ENCODE assay signal across 10 cellular contexts in genomic region chr10:3525832-3526449, GRCh38.
DNase-seq lines count a peak whose midpoint lies in the region; ATAC-seq, FAIRE-seq and TF ChIP-seq lines count a peak whose summit lies in the region.
"Had no signal": no experiment of that assay in that cellular context is flagged by ENCODE, and none has a peak within 500 bp of the region (broad histone marks: within the 10 kb centered on the region; RNA-seq: fewer than 3 reads in every experiment).

No MANE protein-coding gene starts in this region.

- H3K9ac ChIP-seq in HepG2 (ENCODE audit: insufficient read depth, low read depth, low read length) = no peak overlapping the region

- TF ChIP-seq EP300 in HepG2 (IDR thresholded peaks at IDR 0.05; ENCODE audit: low read depth in 2 of 2, low read length in 2 of 2) (no peak), HepG2 (CRISPR knock-in tag; IDR thresholded peaks at IDR 0.05; ENCODE audit: borderline replicate concordance) (no peak)

- no peaks in the 10 kb centered on the region for H3K9me3 ChIP-seq in breast epithelium
- H3K9me3 ChIP-seq in HepG2 (ENCODE audit: low read length) = no peaks in the 10 kb centered on the region
- no peaks in the 10 kb centered on the region for H3K9me3 ChIP-seq in uterus
- H3K9me3 ChIP-seq: Peyer's patch had no signal

- in situ Hi-C loops in HepG2 (cut with HindIII; ENCODE audit: extremely low pct_ligation_motif_present, low pct_unique_long_range_greater_than_20kb) = no loop called here

- H3K79me2 ChIP-seq in HepG2 (ENCODE audit: insufficient read depth, low read length) = no peaks in the 10 kb centered on the region

- DNase-seq in HuH-7 (ENCODE audit: low spot score) = peak; percentile 58
- DNase-seq in breast epithelium (ENCODE audit: low spot score in 2 of 2) = no peak
- peak; percentile 13 for DNase-seq in HepG2 (ENCODE audit: low spot score)
- DNase-seq in uterus = peak; percentile 53 to 68
- DNase-seq in effector CD8-positive, alpha-beta T cell (lab: John Stamatoyannopoulos, UW) = no peak
- no peak for DNase-seq in stimulated activated CD4-positive, alpha-beta T cell treated with anti-CD3 and anti-CD28 coated beads, Interleukin-1b, Interleukin-23, amount 100 ng/mL, for 48 hours
- DNase-seq in nucleus accumbens (lab: John Stamatoyannopoulos, UW) = no peak
- DNase-seq: central memory CD4-positive, alpha-beta T cell; H7 had no signal

- FAIRE-seq in HepG2 (lab: Jason Lieb, UNC) = no peak

- H3K36me3 ChIP-seq in breast epithelium = no peaks in the 10 kb centered on the region
- H3K36me3 ChIP-seq in HepG2 (replicated peaks in 1 of 2; ENCODE audit: control insufficient read depth in 1 of 2, insufficient read depth in 2 of 2, low read length in 2 of 2) = no peaks in the 10 kb centered on the region
- no peaks in the 10 kb centered on the region for H3K36me3 ChIP-seq in uterus
- H3K36me3 ChIP-seq: Peyer's patch had no signal

- H3K27ac ChIP-seq in breast epithelium (peak overlapping the region; percentile 65 to 69), HepG2 (ENCODE audit: extremely low read length, insufficient read depth, low read length) (no peak overlapping the region), uterus (peak overlapping the region; percentile 64 to 79)

- POLR2A ChIA-PET in HepG2 (lab: Yijun Ruan, JAX) = no interaction called here

- CTCF ChIA-PET in HepG2 (lab: Yijun Ruan, JAX; ENCODE audit: low intra/inter-chr PET ratio, low total read pairs) = no interaction called here

- H3K4me1 ChIP-seq in breast epithelium = no peaks in the 10 kb centered on the region
- H3K4me1 ChIP-seq in HepG2 (ENCODE audit: insufficient read depth, low read length) = no peaks in the 10 kb centered on the region
- H3K4me1 ChIP-seq in uterus = no peaks in the 10 kb centered on the region

- BruUV-seq in HepG2 (replicated peaks; lab: Mats Ljungman, UMichigan) = no TSS peak

- TF ChIP-seq POLR2A in breast epithelium (IDR thresholded peaks at IDR 0.05) = no peak
- TF ChIP-seq POLR2A in HepG2 (IDR thresholded peaks at IDR 0.05; ENCODE audit: insufficient read depth in 1 of 2, low read depth in 2 of 2, low read length in 2 of 2) = no peak
- no peak for TF ChIP-seq POLR2A in uterus (IDR thresholded peaks at IDR 0.05)

- no peaks in the 10 kb centered on the region for H3K27me3 ChIP-seq in breast epithelium
- H3K27me3 ChIP-seq in HepG2 (ENCODE audit: control insufficient read depth in 1 of 2, insufficient read depth in 2 of 2, low read length in 2 of 2) = peaks cover 0 to 22% of the 10 kb centered on the region in 2 experiments; a peak in 2 of 5 replicates
- no peaks in the 10 kb centered on the region for H3K27me3 ChIP-seq in uterus
- H3K27me3 ChIP-seq: Peyer's patch had no signal

- WGBS in HepG2 (ENCODE audit: low lambda C conversion rate) = 4% methylated on average over 11 of the region's 11 CpGs

- no peak for TF ChIP-seq RAD21 in HepG2 (CRISPR knock-in tag; IDR thresholded peaks at IDR 0.05)

- TF ChIP-seq CTCF in breast epithelium (IDR thresholded peaks at IDR 0.05) (no peak), HepG2 (CRISPR knock-in tag; IDR thresholded peaks at IDR 0.05) (no peak), uterus (IDR thresholded peaks at IDR 0.05) (no peak)

- no peak overlapping the region for H3K4me3 ChIP-seq in breast epithelium
- no peak overlapping the region for H3K4me3 ChIP-seq in HepG2 (replicated peaks in 1 of 3; ENCODE audit: insufficient read depth in 1 of 3, low read depth in 2 of 3, low read length in 3 of 3)
- H3K4me3 ChIP-seq in uterus = no peak overlapping the region
- H3K4me3 ChIP-seq: Peyer's patch had no signal

- no peak overlapping the region for H2AFZ ChIP-seq in HepG2 (ENCODE audit: low read length)

- intact Hi-C loops in breast epithelium (cut with DNase I; ENCODE audit: low total_unique reads) (no loop called here), HepG2 (cut with micrococcal nuclease; ENCODE audit: unreplicated experiment) (no loop called here), uterus (cut with DNase I; ENCODE audit: low total_unique reads) (no loop called here)

- ATAC-seq in HepG2 = peak; percentile 50; the same call in 2 of the 3 replicates

- H4K20me1 ChIP-seq in HepG2 (ENCODE audit: insufficient read depth, low read length) = no peaks in the 10 kb centered on the region

- no peak overlapping the region for H3K4me2 ChIP-seq in HepG2 (ENCODE audit: low read depth, low read length)

TF ChIP-seq in HepG2, 621 proteins besides CTCF, POLR2A, EP300 and RAD21:
- no peak for TF ChIP-seq ZNF225 (CRISPR knock-in tag; IDR thresholded peaks at IDR 0.05)
- 0 out of 2 replicates have a peak, but pooled peaks have one; percentile 24 for TF ChIP-seq JUND (CRISPR knock-in tag; IDR thresholded peaks at IDR 0.05)
- peak; percentile 92 for TF ChIP-seq FOSL2 (CRISPR knock-in tag; IDR thresholded peaks at IDR 0.05)

Comparison
In these comparisons a context has a peak if more than half of its experiments do, and no peak if none do; other contexts are left out.
1. DNase-seq: peak in HuH-7 (single experiment), HepG2 (single experiment) and uterus (2 of 2); none in breast epithelium (0 of 2), effector CD8-positive, alpha-beta T cell (single experiment), stimulated activated CD4-positive, alpha-beta T cell treated with anti-CD3 and anti-CD28 coated beads, Interleukin-1b, Interleukin-23, amount 100 ng/mL, for 48 hours (single experiment) and nucleus accumbens (0 of 56).